ENCODE assay signal across 17 cellular contexts in genomic region chr20:46277602-46278001, GRCh38. TPM values are rescaled to one million over a fixed set of nuclear protein-coding genes. Genes with fewer than 3 reads are reported as not detected.
DNase-seq lines count a peak whose midpoint lies in the region; ATAC-seq, FAIRE-seq and TF ChIP-seq lines count a peak whose summit lies in the region.
"Had no signal": no experiment of that assay in that cellular context is flagged by ENCODE, and none has a peak within 500 bp of the region (broad histone marks: within the 10 kb centered on the region; RNA-seq: fewer than 3 reads in every experiment).

No MANE protein-coding gene starts in this region.

- H3K79me2 ChIP-seq in HepG2 (ENCODE audit: insufficient read depth, low read length) = no peaks in the 10 kb centered on the region

- H4K20me1 ChIP-seq in HepG2 (ENCODE audit: insufficient read depth, low read length) = no peaks in the 10 kb centered on the region
- H4K20me1 ChIP-seq: BLaER1 had no signal

- no peak overlapping the region for H2AK5ac ChIP-seq in neuronal stem cell (ENCODE audit: low read depth, low read length)

- intact Hi-C loops in HepG2 (cut with micrococcal nuclease; ENCODE audit: unreplicated experiment) (no loop called here), right lobe of liver (cut with DNase I) (no loop called here), head of caudate nucleus (cut with DNase I) (no loop called here)

- H2AFZ ChIP-seq in HepG2 (ENCODE audit: low read length) (no peak overlapping the region), neuronal stem cell (ENCODE audit: low read length) (no peak overlapping the region)
- H2AFZ ChIP-seq: GM23248 had no signal

- no peak overlapping the region for H4K8ac ChIP-seq in neuronal stem cell (ENCODE audit: low read depth, low read length)

- H3K4ac ChIP-seq in neuronal stem cell (ENCODE audit: low read length) = no peak overlapping the region

- 11% methylated on average over 8 of the region's 8 CpGs for WGBS in HepG2 (ENCODE audit: low lambda C conversion rate)
- 13% methylated on average over 8 of the region's 8 CpGs for WGBS in right lobe of liver (ENCODE audit: insufficient coverage, low coverage, low lambda C conversion rate, missing lambda C conversion rate)
- WGBS in neuronal stem cell (ENCODE audit: extremely low coverage in 2 of 2, insufficient read length in 2 of 2, insufficient replicate concordance in 1 of 2), 2 donors = no CpG with 5 or more reads among the region's 8 CpGs

- no peak overlapping the region for H3K23ac ChIP-seq in neuronal stem cell (ENCODE audit: low read depth, low read length, poor library complexity)

- ATAC-seq in HepG2 (no peak), right lobe of liver (no peak), HG02678 (IDR thresholded peaks at IDR 0.05; ENCODE audit: unreplicated experiment) (no peak)

- peak overlapping the region; percentile 27 for H2BK15ac ChIP-seq in neuronal stem cell (ENCODE audit: low read length)

- BruUV-seq in HepG2 (replicated peaks; lab: Mats Ljungman, UMichigan) = no TSS peak

- no peak overlapping the region for H2BK5ac ChIP-seq in neuronal stem cell (ENCODE audit: low read length)

- no peak overlapping the region for H4K91ac ChIP-seq in neuronal stem cell (ENCODE audit: low read depth, low read length, poor library complexity)

- H3K79me1 ChIP-seq in neuronal stem cell (ENCODE audit: low read depth, low read length) = no peaks in the 10 kb centered on the region

- no peak overlapping the region for H2BK120ac ChIP-seq in neuronal stem cell (ENCODE audit: low read depth, low read length)

- TF ChIP-seq CTCF in HepG2 (CRISPR knock-in tag; IDR thresholded peaks at IDR 0.05) (no peak), right lobe of liver (IDR thresholded peaks at IDR 0.05) (no peak), GM20000 (IDR thresholded peaks at IDR 0.05; ENCODE audit: extremely low read depth, missing control alignments) (no peak), brain microvascular endothelial cell (IDR thresholded peaks at IDR 0.05; ENCODE audit: low read depth, low read length, missing control alignments) (no peak)

- FAIRE-seq in HepG2 (lab: Jason Lieb, UNC) = no peak

- H3K36me3 ChIP-seq in HepG2 (replicated peaks in 1 of 2; ENCODE audit: control insufficient read depth in 1 of 2, insufficient read depth in 2 of 2, low read length in 2 of 2) (no peaks in the 10 kb centered on the region), right lobe of liver (no peaks in the 10 kb centered on the region), neuronal stem cell (replicated peaks in 1 of 2; ENCODE audit: control insufficient read depth in 2 of 2, insufficient read depth in 2 of 2, low read length in 2 of 2) (no peaks in the 10 kb centered on the region), brain microvascular endothelial cell (replicated peaks) (no peaks in the 10 kb centered on the region)
- H3K36me3 ChIP-seq: BLaER1, HAP-1 had no signal

- H3K9me3 ChIP-seq in HepG2 (ENCODE audit: low read length) (no peaks in the 10 kb centered on the region), right lobe of liver (no peaks in the 10 kb centered on the region), neuronal stem cell (replicated peaks in 1 of 2; ENCODE audit: control insufficient read depth in 2 of 2, insufficient read depth in 1 of 2, low read depth in 1 of 2, low read length in 2 of 2) (no peaks in the 10 kb centered on the region)
- H3K9me3 ChIP-seq: HAP-1 had no signal

- H3K4me1 ChIP-seq in HepG2 (ENCODE audit: insufficient read depth, low read length) (no peaks in the 10 kb centered on the region; the same call in 1 of the 2 replicates), right lobe of liver (no peaks in the 10 kb centered on the region), neuronal stem cell (ENCODE audit: control insufficient read depth in 2 of 2, insufficient read depth in 1 of 2, low read depth in 1 of 2, low read length in 2 of 2) (peaks cover 0 to 6% of the 10 kb centered on the region in 2 donors)
- H3K4me1 ChIP-seq: BLaER1, HAP-1 had no signal

- peaks cover 2 to 53% of the 10 kb centered on the region in 2 experiments; a peak in 3 of 5 replicates for H3K27me3 ChIP-seq in HepG2 (ENCODE audit: control insufficient read depth in 1 of 2, insufficient read depth in 2 of 2, low read length in 2 of 2)
- H3K27me3 ChIP-seq in right lobe of liver = no peaks in the 10 kb centered on the region
- peaks cover 0 to 52% (median 0%) of the 10 kb centered on the region in 3 experiments for H3K27me3 ChIP-seq in neuronal stem cell (ENCODE audit: control insufficient read depth in 3 of 3, insufficient read depth in 3 of 3, low read depth in 1 of 3, low read length in 3 of 3)
- H3K27me3 ChIP-seq in brain microvascular endothelial cell (replicated peaks) = peaks cover 2% of the 10 kb centered on the region
- H3K27me3 ChIP-seq: BLaER1 had no signal

- H3K14ac ChIP-seq in neuronal stem cell (ENCODE audit: low read length) = no peak overlapping the region

- H3K27ac ChIP-seq in HepG2 (ENCODE audit: extremely low read length, insufficient read depth, low read length) (no peak overlapping the region), right lobe of liver (no peak overlapping the region), neuronal stem cell (replicated peaks; ENCODE audit: low read length) (no peak overlapping the region), brain microvascular endothelial cell (no peak overlapping the region)
- H3K27ac ChIP-seq: 22Rv1, BLaER1, GM23248, HL-60 had no signal

- H3K18ac ChIP-seq in neuronal stem cell (ENCODE audit: low read length) = no peak overlapping the region

- no peak for TF ChIP-seq RAD21 in HepG2 (CRISPR knock-in tag; IDR thresholded peaks at IDR 0.05)

- in situ Hi-C loops in HepG2 (cut with HindIII; ENCODE audit: extremely low pct_ligation_motif_present, low pct_unique_long_range_greater_than_20kb) (no loop called here), brain microvascular endothelial cell (cut with HindIII; ENCODE audit: low pct_ligation_motif_present, low sequenced_read_pairs) (no loop called here)

- H2BK12ac ChIP-seq in neuronal stem cell (ENCODE audit: low read length) = no peak overlapping the region

- TF ChIP-seq EP300 in HepG2 (IDR thresholded peaks at IDR 0.05; ENCODE audit: low read depth in 2 of 2, low read length in 2 of 2) (no peak), HepG2 (CRISPR knock-in tag; IDR thresholded peaks at IDR 0.05; ENCODE audit: borderline replicate concordance) (no peak)

- H3K4me3 ChIP-seq in HepG2 (replicated peaks in 1 of 3; ENCODE audit: insufficient read depth in 1 of 3, low read depth in 2 of 3, low read length in 3 of 3) = no peak overlapping the region
- no peak overlapping the region for H3K4me3 ChIP-seq in right lobe of liver
- no peak overlapping the region for H3K4me3 ChIP-seq in neuronal stem cell (ENCODE audit: low read length in 2 of 2)
- H3K4me3 ChIP-seq in brain microvascular endothelial cell (ENCODE audit: low read depth, low read length) = no peak overlapping the region
- H3K4me3 ChIP-seq: BLaER1, GM23248, HAP-1 had no signal

- H3K4me2 ChIP-seq in HepG2 (ENCODE audit: low read depth, low read length) = no peak overlapping the region
- H3K4me2 ChIP-seq in neuronal stem cell (ENCODE audit: insufficient read depth, low read length, poor library complexity, severe bottlenecking) = no peak overlapping the region
- H3K4me2 ChIP-seq: BLaER1 had no signal

- CTCF ChIA-PET in HepG2 (lab: Yijun Ruan, JAX; ENCODE audit: low intra/inter-chr PET ratio, low total read pairs) = no interaction called here

- H3K9ac ChIP-seq in HepG2 (ENCODE audit: insufficient read depth, low read depth, low read length) (no peak overlapping the region), neuronal stem cell (ENCODE audit: low read depth, low read length, poor library complexity) (no peak overlapping the region)
- H3K9ac ChIP-seq: BLaER1, GM23248 had no signal

- TF ChIP-seq POLR2A in HepG2 (IDR thresholded peaks at IDR 0.05; ENCODE audit: insufficient read depth in 1 of 2, low read depth in 2 of 2, low read length in 2 of 2) = no peak
- TF ChIP-seq POLR2A in right lobe of liver (IDR thresholded peaks at IDR 0.05) = no peak

- POLR2A ChIA-PET in HepG2 (lab: Yijun Ruan, JAX) = no interaction called here

- DNase-seq in HepG2 (ENCODE audit: low spot score) = no peak
- DNase-seq in right lobe of liver = no peak
- DNase-seq in head of caudate nucleus = peak in 27 of 42 donors; percentile 11 to 82 (median 44)
- DNase-seq in neuronal stem cell (ENCODE audit: low spot score) = no peak
- no peak for DNase-seq in GM20000 (ENCODE audit: low spot score)
- no peak for DNase-seq in brain microvascular endothelial cell
- DNase-seq: AML-193, DMS53, GM23248, HFFc6, KBM-7 had no signal

TF ChIP-seq in HepG2, 621 proteins besides CTCF, POLR2A, EP300 and RAD21 (continues in another document):
- TF ChIP-seq SOX6 (IDR thresholded peaks at IDR 0.05) (0 out of 2 replicates have a peak, but pooled peaks have one; percentile 42), SOX6 (CRISPR knock-in tag; IDR thresholded peaks at IDR 0.05) (no peak), ZNF563 (CRISPR knock-in tag; IDR thresholded peaks at IDR 0.05) (0 out of 2 replicates have a peak, but pooled peaks have one; percentile 21), MEIS2 (CRISPR knock-in tag; IDR thresholded peaks at IDR 0.05) (no peak)

RNA-seq across cellular contexts. Expression of gene CDH22, which starts 30.7 kb away (rescaled TPM):
- total RNA-seq in HepG2 (2016; rRNA removed; fragmentation: Illumina TruSeq; extraction: Trizol) = not detected in 2 replicates
- not detected in 2 replicates for total RNA-seq in HepG2 (2016; cell fraction: cytosol; rRNA removed; fragmentation: Illumina TruSeq; extraction: Trizol; ENCODE audit: low read depth)
- total RNA-seq in HepG2 (2016; cell fraction: insoluble cytoplasmic fraction; rRNA removed; fragmentation: Illumina TruSeq; extraction: Trizol) = not detected in 2 replicates
- not detected in 2 replicates for total RNA-seq in HepG2 (2016; cell fraction: membrane; rRNA removed; fragmentation: Illumina TruSeq; extraction: Trizol)
- total RNA-seq in HepG2 (2016; cell fraction: nucleus; rRNA removed; fragmentation: Illumina TruSeq; extraction: Trizol) = not detected in 2 replicates
- polyA plus RNA-seq in HepG2 (2011; rRNA removed) = not detected in 2 replicates
- not detected in 2 replicates for polyA plus RNA-seq in HepG2 (2011; cell fraction: cytosol; rRNA removed)
- 0.10 TPM in 1 of 2 replicates, not detected in the other for polyA plus RNA-seq in HepG2 (2011; cell fraction: nucleus; rRNA removed)
- not detected in 2 replicates for polyA plus RNA-seq in HepG2 (2012)
- not detected in 2 replicates for polyA plus RNA-seq in HepG2 (2016; cell fraction: cytosol; fragmentation: Illumina TruSeq; extraction: Trizol; ENCODE audit: low read depth)
- not detected in 2 replicates for polyA plus RNA-seq in HepG2 (2016; cell fraction: insoluble cytoplasmic fraction; fragmentation: Illumina TruSeq; extraction: Trizol; ENCODE audit: low read depth)
- polyA plus RNA-seq in HepG2 (2016; cell fraction: membrane; fragmentation: Illumina TruSeq; extraction: Trizol; ENCODE audit: low read depth) = not detected in 2 replicates
- polyA plus RNA-seq in HepG2 (2016; cell fraction: nucleus; fragmentation: Illumina TruSeq; extraction: Trizol; ENCODE audit: insufficient read depth, low read depth) = not detected in 2 replicates
- polyA minus RNA-seq in HepG2 (2011; rRNA and poly(A)+ RNA removed; ENCODE audit: low replicate concordance) = 0.04 TPM in 1 of 2 replicates, not detected in the other
- not detected in 2 replicates for polyA minus RNA-seq in HepG2 (2011; cell fraction: cytosol; rRNA and poly(A)+ RNA removed)
- not detected in 2 replicates for polyA minus RNA-seq in HepG2 (2011; cell fraction: nucleus; rRNA and poly(A)+ RNA removed)
- total RNA-seq in right lobe of liver = not detected
- polyA plus RNA-seq in neuronal stem cell (2013, experiment 1 of 2) = 0.20 TPM
- 0.19 TPM for polyA plus RNA-seq in neuronal stem cell (2013, experiment 2 of 2)
- total RNA-seq: CD8-positive, alpha-beta memory T cell; GM23248; HFFc6 had no signal
- polyA plus RNA-seq: CD8-positive, alpha-beta memory T cell; GM23248 had no signal

Comparison
In these comparisons a context has a peak if more than half of its experiments do, and no peak if none do; other contexts are left out.
1. DNase-seq: peak in head of caudate nucleus (27 of 42); none in HepG2 (single experiment), right lobe of liver (0 of 3), neuronal stem cell (single experiment), GM20000 (single experiment) and brain microvascular endothelial cell (single experiment).